Comparison of ENCODE assay signal across 2 cellular contexts in the genomic region with DNA sequence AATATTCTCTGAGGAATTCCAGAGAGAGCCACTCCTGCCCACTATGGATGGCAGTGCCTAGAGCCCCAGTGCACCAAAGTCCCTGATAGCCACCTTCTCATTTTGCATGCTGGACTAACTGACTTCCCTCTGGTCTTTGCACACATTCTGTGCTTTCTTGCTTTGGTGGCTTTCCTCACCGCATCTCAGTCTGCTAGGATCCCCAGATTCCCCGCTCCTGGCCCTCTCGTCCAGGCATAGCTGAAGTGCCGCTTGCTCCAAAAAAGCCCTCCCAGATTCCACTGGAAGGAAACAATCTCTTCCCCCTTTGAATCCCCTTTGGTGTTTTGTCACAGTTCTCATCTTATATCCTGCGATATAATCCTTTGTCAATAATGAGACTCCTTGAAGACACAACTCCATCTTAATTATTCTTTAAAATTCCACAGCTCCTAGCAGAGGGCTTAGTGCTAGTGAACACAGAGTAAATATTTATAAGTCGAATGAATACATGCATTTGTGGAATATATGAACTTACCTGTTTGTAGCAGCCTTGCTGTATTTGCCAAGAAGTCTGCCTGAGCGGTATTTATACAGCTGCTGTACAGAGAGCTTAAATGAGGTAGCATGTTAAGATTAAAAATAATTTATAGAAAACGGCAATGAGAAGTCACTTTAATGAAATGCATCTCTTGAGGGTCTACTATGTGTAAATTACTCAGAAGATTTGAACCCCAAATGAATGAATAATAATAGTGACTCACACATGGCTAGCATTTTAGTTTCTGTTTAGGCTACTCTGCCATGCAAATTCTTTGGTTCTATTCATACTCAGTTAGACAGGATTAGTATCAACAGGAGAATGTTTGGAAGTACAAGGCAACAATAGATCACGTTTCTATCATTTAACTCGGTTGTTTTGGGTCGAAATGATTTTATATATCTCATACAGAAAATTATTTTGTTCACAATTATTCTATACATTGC.
TF ChIP-seq lines count a peak whose summit lies in the region.

No MANE protein-coding gene starts in this region.

TF ChIP-seq in GM12878, 131 proteins besides CTCF, POLR2A, EP300 and RAD21 (continued from another document):
- TF ChIP-seq, protein P1, sequence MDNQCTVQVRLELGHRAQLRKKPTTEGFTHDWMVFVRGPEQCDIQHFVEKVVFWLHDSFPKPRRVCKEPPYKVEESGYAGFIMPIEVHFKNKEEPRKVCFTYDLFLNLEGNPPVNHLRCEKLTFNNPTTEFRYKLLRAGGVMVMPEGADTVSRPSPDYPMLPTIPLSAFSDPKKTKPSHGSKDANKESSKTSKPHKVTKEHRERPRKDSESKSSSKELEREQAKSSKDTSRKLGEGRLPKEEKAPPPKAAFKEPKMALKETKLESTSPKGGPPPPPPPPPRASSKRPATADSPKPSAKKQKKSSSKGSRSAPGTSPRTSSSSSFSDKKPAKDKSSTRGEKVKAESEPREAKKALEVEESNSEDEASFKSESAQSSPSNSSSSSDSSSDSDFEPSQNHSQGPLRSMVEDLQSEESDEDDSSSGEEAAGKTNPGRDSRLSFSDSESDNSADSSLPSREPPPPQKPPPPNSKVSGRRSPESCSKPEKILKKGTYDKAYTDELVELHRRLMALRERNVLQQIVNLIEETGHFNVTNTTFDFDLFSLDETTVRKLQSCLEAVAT (IDR thresholded peaks at IDR 0.05): no peak
- TF ChIP-seq SMC3 (IDR thresholded peaks at IDR 0.05; ENCODE audit: borderline replicate concordance, low read length) (no peak), EZH2 (IDR thresholded peaks at IDR 0.05; ENCODE audit: borderline replicate concordance, control insufficient read depth, low read depth, low read length) (no peak), CBFB (IDR thresholded peaks at IDR 0.05; ENCODE audit: low read depth) (no peak)
- TF ChIP-seq, protein P2, sequence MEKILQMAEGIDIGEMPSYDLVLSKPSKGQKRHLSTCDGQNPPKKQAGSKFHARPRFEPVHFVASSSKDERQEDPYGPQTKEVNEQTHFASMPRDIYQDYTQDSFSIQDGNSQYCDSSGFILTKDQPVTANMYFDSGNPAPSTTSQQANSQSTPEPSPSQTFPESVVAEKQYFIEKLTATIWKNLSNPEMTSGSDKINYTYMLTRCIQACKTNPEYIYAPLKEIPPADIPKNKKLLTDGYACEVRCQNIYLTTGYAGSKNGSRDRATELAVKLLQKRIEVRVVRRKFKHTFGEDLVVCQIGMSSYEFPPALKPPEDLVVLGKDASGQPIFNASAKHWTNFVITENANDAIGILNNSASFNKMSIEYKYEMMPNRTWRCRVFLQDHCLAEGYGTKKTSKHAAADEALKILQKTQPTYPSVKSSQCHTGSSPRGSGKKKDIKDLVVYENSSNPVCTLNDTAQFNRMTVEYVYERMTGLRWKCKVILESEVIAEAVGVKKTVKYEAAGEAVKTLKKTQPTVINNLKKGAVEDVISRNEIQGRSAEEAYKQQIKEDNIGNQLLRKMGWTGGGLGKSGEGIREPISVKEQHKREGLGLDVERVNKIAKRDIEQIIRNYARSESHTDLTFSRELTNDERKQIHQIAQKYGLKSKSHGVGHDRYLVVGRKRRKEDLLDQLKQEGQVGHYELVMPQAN (conservative IDR thresholded peaks at IDR 0.05): no peak

TF ChIP-seq in HepG2, 621 proteins besides CTCF, POLR2A, EP300 and RAD21 (continued from another document):
- TF ChIP-seq SSRP1 (CRISPR knock-in tag; IDR thresholded peaks at IDR 0.05) (no peak), ZNF326 (CRISPR knock-in tag; IDR thresholded peaks at IDR 0.05; ENCODE audit: borderline replicate concordance) (no peak), ZEB1 (IDR thresholded peaks at IDR 0.05; ENCODE audit: insufficient replicate concordance, low read depth) (no peak), ZNF274 (CRISPR knock-in tag; IDR thresholded peaks at IDR 0.05) (no peak), ZNF44 (CRISPR knock-in tag; IDR thresholded peaks at IDR 0.05) (no peak), XBP1 (CRISPR knock-in tag; IDR thresholded peaks at IDR 0.05) (no peak), FOXP1 (IDR thresholded peaks at IDR 0.05) (no peak), FOXP1 (CRISPR knock-in tag; IDR thresholded peaks at IDR 0.05) (no peak), ZBTB21 (CRISPR knock-in tag; IDR thresholded peaks at IDR 0.05) (no peak), TBX2 (CRISPR knock-in tag; IDR thresholded peaks at IDR 0.05; ENCODE audit: borderline replicate concordance) (no peak)
- TF ChIP-seq, protein P3, sequence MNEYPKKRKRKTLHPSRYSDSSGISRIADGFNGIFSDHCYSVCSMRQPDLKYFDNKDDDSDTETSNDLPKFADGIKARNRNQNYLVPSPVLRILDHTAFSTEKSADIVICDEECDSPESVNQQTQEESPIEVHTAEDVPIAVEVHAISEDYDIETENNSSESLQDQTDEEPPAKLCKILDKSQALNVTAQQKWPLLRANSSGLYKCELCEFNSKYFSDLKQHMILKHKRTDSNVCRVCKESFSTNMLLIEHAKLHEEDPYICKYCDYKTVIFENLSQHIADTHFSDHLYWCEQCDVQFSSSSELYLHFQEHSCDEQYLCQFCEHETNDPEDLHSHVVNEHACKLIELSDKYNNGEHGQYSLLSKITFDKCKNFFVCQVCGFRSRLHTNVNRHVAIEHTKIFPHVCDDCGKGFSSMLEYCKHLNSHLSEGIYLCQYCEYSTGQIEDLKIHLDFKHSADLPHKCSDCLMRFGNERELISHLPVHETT (CRISPR knock-in tag; conservative IDR thresholded peaks at IDR 0.05): no peak
- TF ChIP-seq, protein P4, sequence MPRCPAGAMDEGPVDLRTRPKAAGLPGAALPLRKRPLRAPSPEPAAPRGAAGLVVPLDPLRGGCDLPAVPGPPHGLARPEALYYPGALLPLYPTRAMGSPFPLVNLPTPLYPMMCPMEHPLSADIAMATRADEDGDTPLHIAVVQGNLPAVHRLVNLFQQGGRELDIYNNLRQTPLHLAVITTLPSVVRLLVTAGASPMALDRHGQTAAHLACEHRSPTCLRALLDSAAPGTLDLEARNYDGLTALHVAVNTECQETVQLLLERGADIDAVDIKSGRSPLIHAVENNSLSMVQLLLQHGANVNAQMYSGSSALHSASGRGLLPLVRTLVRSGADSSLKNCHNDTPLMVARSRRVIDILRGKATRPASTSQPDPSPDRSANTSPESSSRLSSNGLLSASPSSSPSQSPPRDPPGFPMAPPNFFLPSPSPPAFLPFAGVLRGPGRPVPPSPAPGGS (CRISPR knock-in tag; IDR thresholded peaks at IDR 0.05): no peak
- TF ChIP-seq, protein P5, sequence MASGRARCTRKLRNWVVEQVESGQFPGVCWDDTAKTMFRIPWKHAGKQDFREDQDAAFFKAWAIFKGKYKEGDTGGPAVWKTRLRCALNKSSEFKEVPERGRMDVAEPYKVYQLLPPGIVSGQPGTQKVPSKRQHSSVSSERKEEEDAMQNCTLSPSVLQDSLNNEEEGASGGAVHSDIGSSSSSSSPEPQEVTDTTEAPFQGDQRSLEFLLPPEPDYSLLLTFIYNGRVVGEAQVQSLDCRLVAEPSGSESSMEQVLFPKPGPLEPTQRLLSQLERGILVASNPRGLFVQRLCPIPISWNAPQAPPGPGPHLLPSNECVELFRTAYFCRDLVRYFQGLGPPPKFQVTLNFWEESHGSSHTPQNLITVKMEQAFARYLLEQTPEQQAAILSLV (CRISPR knock-in tag; IDR thresholded peaks at IDR 0.05; ENCODE audit: borderline replicate concordance): no peak
- TF ChIP-seq, protein P6, sequence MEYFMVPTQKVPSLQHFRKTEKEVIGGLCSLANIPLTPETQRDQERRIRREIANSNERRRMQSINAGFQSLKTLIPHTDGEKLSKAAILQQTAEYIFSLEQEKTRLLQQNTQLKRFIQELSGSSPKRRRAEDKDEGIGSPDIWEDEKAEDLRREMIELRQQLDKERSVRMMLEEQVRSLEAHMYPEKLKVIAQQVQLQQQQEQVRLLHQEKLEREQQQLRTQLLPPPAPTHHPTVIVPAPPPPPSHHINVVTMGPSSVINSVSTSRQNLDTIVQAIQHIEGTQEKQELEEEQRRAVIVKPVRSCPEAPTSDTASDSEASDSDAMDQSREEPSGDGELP (IDR thresholded peaks at IDR 0.05; ENCODE audit: borderline replicate concordance, low read depth): no peak
- TF ChIP-seq, protein P7, sequence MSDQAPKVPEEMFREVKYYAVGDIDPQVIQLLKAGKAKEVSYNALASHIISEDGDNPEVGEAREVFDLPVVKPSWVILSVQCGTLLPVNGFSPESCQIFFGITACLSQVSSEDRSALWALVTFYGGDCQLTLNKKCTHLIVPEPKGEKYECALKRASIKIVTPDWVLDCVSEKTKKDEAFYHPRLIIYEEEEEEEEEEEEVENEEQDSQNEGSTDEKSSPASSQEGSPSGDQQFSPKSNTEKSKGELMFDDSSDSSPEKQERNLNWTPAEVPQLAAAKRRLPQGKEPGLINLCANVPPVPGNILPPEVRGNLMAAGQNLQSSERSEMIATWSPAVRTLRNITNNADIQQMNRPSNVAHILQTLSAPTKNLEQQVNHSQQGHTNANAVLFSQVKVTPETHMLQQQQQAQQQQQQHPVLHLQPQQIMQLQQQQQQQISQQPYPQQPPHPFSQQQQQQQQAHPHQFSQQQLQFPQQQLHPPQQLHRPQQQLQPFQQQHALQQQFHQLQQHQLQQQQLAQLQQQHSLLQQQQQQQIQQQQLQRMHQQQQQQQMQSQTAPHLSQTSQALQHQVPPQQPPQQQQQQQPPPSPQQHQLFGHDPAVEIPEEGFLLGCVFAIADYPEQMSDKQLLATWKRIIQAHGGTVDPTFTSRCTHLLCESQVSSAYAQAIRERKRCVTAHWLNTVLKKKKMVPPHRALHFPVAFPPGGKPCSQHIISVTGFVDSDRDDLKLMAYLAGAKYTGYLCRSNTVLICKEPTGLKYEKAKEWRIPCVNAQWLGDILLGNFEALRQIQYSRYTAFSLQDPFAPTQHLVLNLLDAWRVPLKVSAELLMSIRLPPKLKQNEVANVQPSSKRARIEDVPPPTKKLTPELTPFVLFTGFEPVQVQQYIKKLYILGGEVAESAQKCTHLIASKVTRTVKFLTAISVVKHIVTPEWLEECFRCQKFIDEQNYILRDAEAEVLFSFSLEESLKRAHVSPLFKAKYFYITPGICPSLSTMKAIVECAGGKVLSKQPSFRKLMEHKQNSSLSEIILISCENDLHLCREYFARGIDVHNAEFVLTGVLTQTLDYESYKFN (CRISPR knock-in tag; conservative IDR thresholded peaks at IDR 0.05): no peak
TF ChIP-seq in HepG2: peak in this region for 0.
